In the genomic region with DNA sequence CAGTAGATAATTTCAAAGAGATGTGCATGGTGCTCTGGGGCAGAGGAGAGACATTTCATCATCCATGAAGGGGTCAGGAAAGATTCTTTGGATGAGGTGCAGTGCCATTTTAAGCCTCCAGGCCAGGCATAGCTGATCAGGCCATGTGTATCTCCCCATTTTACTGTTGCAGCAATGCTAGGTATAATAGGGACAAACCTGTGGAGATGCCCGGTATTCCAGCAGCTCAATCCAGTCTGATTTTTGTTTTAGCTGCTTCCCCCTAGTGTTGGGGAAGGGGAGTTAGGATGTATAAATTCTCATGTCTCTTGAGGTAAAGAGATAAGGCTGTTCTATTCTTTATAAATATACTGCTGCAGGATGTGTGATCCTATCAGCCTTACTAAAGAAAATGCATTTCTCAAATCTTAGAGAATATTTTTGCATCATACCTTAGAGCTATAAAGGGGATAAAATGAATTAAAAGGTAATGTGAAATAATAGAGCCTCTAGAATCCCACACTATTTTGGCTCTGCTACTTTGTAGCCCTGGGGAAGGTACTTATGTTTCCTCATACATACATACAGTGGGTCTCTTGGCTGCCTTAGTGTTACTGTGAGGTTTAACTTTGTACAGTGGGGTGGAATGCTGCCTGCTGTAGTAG, we compare ENCODE assay signal across 8 cellular contexts.
DNase-seq lines count a peak whose midpoint lies in the region; ATAC-seq and TF ChIP-seq lines count a peak whose summit lies in the region.

No MANE protein-coding gene starts in this region.

- TF ChIP-seq CTCF in GM13976 (IDR thresholded peaks at IDR 0.05; ENCODE audit: borderline replicate concordance, control extremely low read depth, extremely low read depth, insufficient read depth, missing control alignments): peak; percentile 17
- peak; percentile 49 for TF ChIP-seq CTCF in WI38 (IDR thresholded peaks at IDR 0.05; ENCODE audit: low read depth, low read length)

- no peak for ATAC-seq in HG03097 (IDR thresholded peaks at IDR 0.05; ENCODE audit: low FRiP score, unreplicated experiment)

- H3K4me3 ChIP-seq in WI38 (ENCODE audit: low read depth, low read length): no peak overlapping the region

- DNase-seq in 8988T (peak; percentile 53), GM13976 (ENCODE audit: low spot score) (no peak), iPS-NIHi11 (ENCODE audit: low spot score) (peak; percentile 45), Kasumi-1 (lab: John Stamatoyannopoulos, UW) (no peak), NCI-H2107 (lab: John Stamatoyannopoulos, UW) (no peak)
- DNase-seq in activated CD4-positive, alpha-beta T cell treated with anti-CD3 and anti-CD28 coated beads, Interleukin-2, amount 50 U/mL, for 1 hour: no peak

- in situ Hi-C loops in GM13976 (cut with MboI; ENCODE audit: low sequenced_read_pairs, unreplicated experiment): loop anchor here (10.0 kb wide), 1 partner anchor 114 kb away; no protein-coding TSS in a partner anchor

Comparison
In these comparisons a context has a peak if more than half of its experiments do, and no peak if none do; other contexts are left out.
1. DNase-seq: peak in 8988T (single experiment) and iPS-NIHi11 (single experiment); none in GM13976 (single experiment), Kasumi-1 (0 of 2), NCI-H2107 (single experiment) and activated CD4-positive, alpha-beta T cell treated with anti-CD3 and anti-CD28 coated beads, Interleukin-2, amount 50 U/mL, for 1 hour (single experiment).